Comparison of ENCODE assay signal across 7 cellular contexts in the genomic region with DNA sequence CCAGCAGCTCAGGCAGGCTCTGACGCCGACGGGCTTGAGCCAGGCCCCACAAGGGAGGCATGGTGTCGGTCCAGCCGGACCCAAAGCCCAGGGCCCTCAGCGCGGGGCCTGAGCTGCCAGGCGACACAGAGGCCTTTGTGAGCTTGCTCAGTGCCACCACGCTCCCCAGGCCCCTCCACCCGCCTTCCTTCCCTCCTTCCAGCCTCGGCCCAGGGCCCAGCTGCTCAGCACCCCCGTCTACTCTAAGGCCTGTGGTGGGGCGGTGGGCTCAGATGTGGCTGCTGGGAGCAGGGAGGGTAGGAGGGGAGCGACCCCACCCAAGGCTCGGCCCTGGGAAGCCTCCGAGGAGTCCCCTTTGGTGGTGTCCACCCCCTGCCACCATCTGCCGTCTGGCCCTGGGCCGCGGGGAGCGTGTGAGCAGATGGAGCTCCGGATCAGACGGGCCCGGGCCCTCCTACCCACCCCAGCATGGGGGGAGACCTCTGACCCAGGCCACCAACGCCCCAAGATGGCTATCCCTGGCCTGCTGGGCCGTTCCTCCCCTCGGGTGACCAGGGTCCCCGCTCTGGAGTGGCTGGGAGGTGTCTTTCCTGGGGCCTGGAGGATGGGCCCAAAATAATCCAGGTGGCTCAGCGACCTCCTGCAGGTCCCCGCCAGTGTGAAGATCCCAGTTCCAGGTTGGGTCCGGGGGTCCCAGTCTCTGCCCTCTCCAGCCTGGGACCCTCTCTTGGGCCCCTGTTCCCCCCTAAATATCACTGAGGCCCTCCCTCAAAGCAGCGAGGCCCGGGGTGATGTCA. TPM values are rescaled to one million over a fixed set of nuclear protein-coding genes. Genes with fewer than 3 reads are reported as not detected.
A peak's percentile ranks its signal among the peaks of the same experiment; 100 is the strongest.
DNase-seq lines count a peak whose midpoint lies in the region; ATAC-seq and TF ChIP-seq lines count a peak whose summit lies in the region.

No MANE protein-coding gene starts in this region.

- intact Hi-C loops in lower lobe of right lung (cut with DNase I) (no loop called here), testis (cut with DNase I; ENCODE audit: low total_unique reads) (no loop called here)

- H3K4me3 ChIP-seq in lower lobe of right lung (peak overlapping the region; percentile 43), testis (no peak overlapping the region)

- H3K4me1 ChIP-seq in lower lobe of right lung (peaks cover 70% of the 10 kb centered on the region), testis (peaks cover 61% of the 10 kb centered on the region)

- no peaks in the 10 kb centered on the region for H3K9me3 ChIP-seq in lower lobe of right lung
- H3K9me3 ChIP-seq in testis: no peaks in the 10 kb centered on the region

- TF ChIP-seq CTCF in lower lobe of right lung (IDR thresholded peaks at IDR 0.05) (no peak), testis (IDR thresholded peaks at IDR 0.05) (no peak)

- 46% methylated on average over 32 of the region's 32 CpGs; no CpG with 5 or more reads in 1 of the 2 donors for WGBS in testis, 2 donors

- DNase-seq in NCI-H69 (lab: John Stamatoyannopoulos, UW) (peak; percentile 34), cerebellar cortex (ENCODE audit: low spot score) (peak; percentile 62), lower lobe of right lung (peak; percentile 59), testis (no peak), SKM-1 (lab: John Stamatoyannopoulos, UW; ENCODE audit: unreplicated experiment) (no peak)
- no peak for DNase-seq in effector CD8-positive, alpha-beta T cell (lab: John Stamatoyannopoulos, UW)

- H3K27ac ChIP-seq in lower lobe of right lung (peak overlapping the region; percentile 94), testis (peak overlapping the region; percentile 95 to 98)

- no peak for TF ChIP-seq POLR2A in testis (IDR thresholded peaks at IDR 0.05)

- H3K27me3 ChIP-seq in lower lobe of right lung (ENCODE audit: low read depth) (no peaks in the 10 kb centered on the region), testis (no peaks in the 10 kb centered on the region)

- peaks cover 24% of the 10 kb centered on the region for H3K36me3 ChIP-seq in lower lobe of right lung
- H3K36me3 ChIP-seq in testis (ENCODE audit: low read depth, missing control alignments): no peaks in the 10 kb centered on the region

- ATAC-seq in lower lobe of right lung (peak; percentile 3 to 5), HG02759 (IDR thresholded peaks at IDR 0.05; ENCODE audit: unreplicated experiment) (no peak)

RNA-seq across cellular contexts. Expression of gene ZBTB7A, which starts 7.8 kb away (rescaled TPM):
- total RNA-seq in lower lobe of right lung (51.9 TPM), testis (10 to 100 TPM; 42.2 to 49.4 TPM)
- 7.5 TPM for polyA plus RNA-seq in testis (ENCODE audit: insufficient read depth, low read depth, low replicate concordance)

RNA-seq across cellular contexts. Expression of gene PIAS4, which starts 51.4 kb away (rescaled TPM):
- total RNA-seq in lower lobe of right lung: 27.6 TPM
- 10 to 100 TPM; 89.1 to 94.5 TPM for total RNA-seq in testis
- polyA plus RNA-seq in testis (ENCODE audit: insufficient read depth, low read depth, low replicate concordance): 142 TPM

Comparison
In these comparisons a context has a peak if more than half of its experiments do, and no peak if none do; other contexts are left out.
1. DNase-seq: peak in NCI-H69 (single experiment), cerebellar cortex (single experiment) and lower lobe of right lung (single experiment); none in testis (single experiment), effector CD8-positive, alpha-beta T cell (single experiment) and SKM-1 (single experiment).